Comparison of ENCODE assay signal across 22 cellular contexts in genomic region chr2:219527472-219527871, GRCh38. TPM values are rescaled to one million over a fixed set of nuclear protein-coding genes. Genes with fewer than 3 reads are reported as not detected.
"Had no signal": no experiment of that assay in that cellular context is flagged by ENCODE, and none has a peak within 500 bp of the region (broad histone marks: within the 10 kb centered on the region; RNA-seq: fewer than 3 reads in every experiment).

No MANE protein-coding gene starts in this region.

- H3K9me3 Mint-ChIP-seq: activated naive CD8-positive, alpha-beta T cell treated with anti-CD3 and anti-CD28 coated beads for 36 hours; activated T-helper 1 cell treated with anti-CD3 and anti-CD28 coated beads, Interleukin-12 subunit alpha, Interleukin-12 subunit beta, Interleukin-2, Interleukin-4 antibody, amounts not matched to agents 30 ng/mL and 10 ng/mL and 1 ng/mL, durations not matched to agents 14 hours and 24 hours and 36 hours; memory B cell; naive thymus-derived CD8-positive, alpha-beta T cell; T-cell had no signal

- H3K4me1 Mint-ChIP-seq: activated naive CD8-positive, alpha-beta T cell treated with anti-CD3 and anti-CD28 coated beads for 36 hours had no signal

- H3K4me3 ChIP-seq: left ventricle myocardium inferior, smooth muscle cell, transverse colon had no signal

- H3K36me3 ChIP-seq: brain microvascular endothelial cell, left ventricle myocardium inferior, transverse colon had no signal

- H3K4me3 Mint-ChIP-seq: activated naive CD8-positive, alpha-beta T cell treated with anti-CD3 and anti-CD28 coated beads for 36 hours; activated T-helper 1 cell treated with anti-CD3 and anti-CD28 coated beads, Interleukin-12 subunit alpha, Interleukin-12 subunit beta, Interleukin-2, Interleukin-4 antibody, amounts not matched to agents 30 ng/mL and 10 ng/mL and 1 ng/mL, durations not matched to agents 14 hours and 24 hours and 36 hours; memory B cell; T-cell had no signal

- DNase-seq: activated CD4-positive, alpha-beta T cell treated with anti-CD3 and anti-CD28 coated beads, Interleukin-2, amount 50 U/mL, for 1 hour; activated CD8-positive, alpha-beta memory T cell treated with anti-CD3 and anti-CD28 coated beads for 24 hours; activated naive CD8-positive, alpha-beta T cell treated with anti-CD3 and anti-CD28 coated beads for 36 hours; brain microvascular endothelial cell; cerebellar nuclear complex; effector CD8-positive, alpha-beta T cell; foreskin melanocyte; left ventricle myocardium inferior; naive thymus-derived CD8-positive, alpha-beta T cell; occipital lobe; stimulated activated CD4-positive, alpha-beta T cell treated with anti-CD3 and anti-CD28 coated beads, Interleukin-4, amount 100 ng/mL, for 4 hours; stimulated activated naive CD8-positive, alpha-beta T cell treated with anti-CD3 and anti-CD28 coated beads, Interleukin-15, Interleukin-2, amounts not matched to agents 100 U/mL and 50 U/mL, for 24 hours; T-cell; T-helper 9 cell; transverse colon had no signal

- H3K36me3 Mint-ChIP-seq: activated naive CD8-positive, alpha-beta T cell treated with anti-CD3 and anti-CD28 coated beads for 36 hours; memory B cell; T-cell had no signal

- H3K9me3 ChIP-seq: left ventricle myocardium inferior, transverse colon had no signal

- H3K27ac Mint-ChIP-seq: activated naive CD8-positive, alpha-beta T cell treated with anti-CD3 and anti-CD28 coated beads for 36 hours; activated T-helper 1 cell treated with anti-CD3 and anti-CD28 coated beads, Interleukin-12 subunit alpha, Interleukin-12 subunit beta, Interleukin-2, Interleukin-4 antibody, amounts not matched to agents 30 ng/mL and 10 ng/mL and 1 ng/mL, durations not matched to agents 14 hours and 24 hours and 36 hours; memory B cell; T-cell had no signal

- H3K27ac ChIP-seq: brain microvascular endothelial cell, epithelial cell of prostate, left ventricle myocardium inferior, transverse colon had no signal

RNA-seq across cellular contexts. Expression of gene ASIC4, which starts 13.2 kb away (rescaled TPM):
- total RNA-seq: activated naive CD8-positive, alpha-beta T cell treated with anti-CD3 and anti-CD28 coated beads for 36 hours; kidney epithelial cell; left ventricle myocardium inferior; mucosa of gallbladder; transverse colon had no signal
- polyA plus RNA-seq: fibroblast of lung; naive thymus-derived CD8-positive, alpha-beta T cell had no signal

RNA-seq across cellular contexts. Expression of gene OBSL1, which starts 43.9 kb away (rescaled TPM):
- polyA plus RNA-seq: naive thymus-derived CD8-positive, alpha-beta T cell had no signal
